ENCODE assay signal across 1 cellular context in genomic region chr4:7753271-7753670, GRCh38.
TF ChIP-seq lines count a peak whose summit lies in the region.

No MANE protein-coding gene starts in this region.

TF ChIP-seq in K562, 482 proteins besides CTCF, POLR2A, EP300 and RAD21 (continued from another document):
- no peak for TF ChIP-seq KAT7 (CRISPR knock-in tag; IDR thresholded peaks at IDR 0.05; ENCODE audit: borderline replicate concordance)
- TF ChIP-seq RHOXF2B (CRISPR knock-in tag; conservative IDR thresholded peaks at IDR 0.05): no peak
- no peak for TF ChIP-seq ZNF253 (CRISPR knock-in tag; conservative IDR thresholded peaks at IDR 0.05)
- TF ChIP-seq AFF1 (IDR thresholded peaks at IDR 0.05; ENCODE audit: low read depth in 1 of 2, partially characterized antibody in 2 of 2): no peak
- no peak for TF ChIP-seq NUFIP1 (IDR thresholded peaks at IDR 0.05; ENCODE audit: partially characterized antibody)
- no peak for TF ChIP-seq SPI1 (IDR thresholded peaks at IDR 0.05; ENCODE audit: borderline replicate concordance, low read depth, low read length)
- no peak for TF ChIP-seq ILK (tag; IDR thresholded peaks at IDR 0.05; ENCODE audit: borderline replicate concordance, low read depth)
- TF ChIP-seq PURB (CRISPR knock-in tag; IDR thresholded peaks at IDR 0.05; ENCODE audit: low read depth): no peak
- no peak for TF ChIP-seq BHLHE40 (IDR thresholded peaks at IDR 0.05; ENCODE audit: low read length)
- TF ChIP-seq CTCFL (IDR thresholded peaks at IDR 0.05; ENCODE audit: borderline replicate concordance, insufficient read depth, low read depth, low read length, poor library complexity, severe bottlenecking): no peak
- TF ChIP-seq MED1 (CRISPR knock-in tag; IDR thresholded peaks at IDR 0.05; ENCODE audit: borderline replicate concordance): no peak
- no peak for TF ChIP-seq PTBP1 (IDR thresholded peaks at IDR 0.05; ENCODE audit: low read depth, low read length)
- no peak for TF ChIP-seq ZNF212 (CRISPR knock-in tag; IDR thresholded peaks at IDR 0.05)
- TF ChIP-seq POU5F1 (IDR thresholded peaks at IDR 0.05; ENCODE audit: borderline replicate concordance, low read depth, low read length, partially characterized antibody): no peak
- TF ChIP-seq CHD1 (IDR thresholded peaks at IDR 0.05; ENCODE audit: low read length): no peak
- no peak for TF ChIP-seq KDM5B (IDR thresholded peaks at IDR 0.05; ENCODE audit: insufficient replicate concordance, low read depth, low read length)
